22 cellular contexts compared by ENCODE assay signal in the genomic region with DNA sequence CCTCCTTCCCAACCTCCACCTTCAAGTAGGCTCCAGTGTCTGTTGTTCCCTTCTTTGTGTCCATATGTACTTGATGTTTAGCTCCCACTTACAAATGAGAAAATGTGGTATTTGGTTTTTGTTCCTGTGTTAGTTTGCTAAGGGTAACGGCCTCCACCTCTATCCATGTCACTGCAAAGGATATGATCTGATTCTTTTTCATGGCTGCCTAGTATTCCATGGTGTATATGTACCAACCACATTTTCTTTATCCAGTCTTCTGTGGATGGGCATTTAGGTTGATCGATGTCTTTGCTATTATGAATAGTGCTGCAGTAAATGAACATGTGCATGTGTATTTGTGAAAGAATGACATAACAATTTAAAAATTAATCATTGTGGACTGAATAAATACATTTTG.
"Had no signal": no experiment of that assay in that cellular context is flagged by ENCODE, and none has a peak within 500 bp of the region (broad histone marks: within the 10 kb centered on the region; RNA-seq: fewer than 3 reads in every experiment).

No MANE protein-coding gene starts in this region.

- H3K27me3 Mint-ChIP-seq: T-cell had no signal

- H3K4me3 ChIP-seq: MG63 had no signal

- H3K27ac ChIP-seq: RWPE1 had no signal

- DNase-seq: Karpas-422, KG1, MG63, NCI-H1092, NCI-H1105 treated with DMSO at 0.1 percent for 48 hours, NCI-H1417 treated with DMSO at 0.1 percent for 48 hours, NCI-H146, NCI-H1694 treated with DMSO at 0.1 percent for 48 hours, NCI-H1930, NCI-H2081, NCI-H2107, NCI-H226, NCI-H446, NCI-H510A, NCI-H524 treated with DMSO at 0.1 percent for 48 hours, NCI-H69, NCI-H774, SHP77, SK-N-SH, SW 1271, T-cell had no signal

- H3K27me3 ChIP-seq: MG63 had no signal

- H3K9ac ChIP-seq: SK-N-SH had no signal

- H3K4me1 Mint-ChIP-seq: T-cell had no signal

- H3K36me3 ChIP-seq: MG63 had no signal

- H3K4me3 Mint-ChIP-seq: T-cell had no signal

- H3K27ac Mint-ChIP-seq: T-cell had no signal

- ATAC-seq: T-cell had no signal

- H3K36me3 Mint-ChIP-seq: T-cell had no signal

- H3K4me2 ChIP-seq: SK-N-SH had no signal
